ENCODE assay signal across 29 cellular contexts in genomic region chr12:52604859-52605258, GRCh38. TPM values are rescaled to one million over a fixed set of nuclear protein-coding genes. Genes with fewer than 3 reads are reported as not detected.
DNase-seq lines count a peak whose midpoint lies in the region; ATAC-seq and TF ChIP-seq lines count a peak whose summit lies in the region.
"Had no signal": no experiment of that assay in that cellular context is flagged by ENCODE, and none has a peak within 500 bp of the region (broad histone marks: within the 10 kb centered on the region; RNA-seq: fewer than 3 reads in every experiment).

No MANE protein-coding gene starts in this region.

- no peak for TF ChIP-seq POLR2A in esophagus muscularis mucosa (IDR thresholded peaks at IDR 0.05; ENCODE audit: low read depth)

- no peak overlapping the region for H3K4me3 ChIP-seq in CD4-positive, CD25-positive, alpha-beta regulatory T cell (ENCODE audit: low read depth, low read length)
- H3K4me3 ChIP-seq in esophagus muscularis mucosa, result no peak overlapping the region
- H3K4me3 ChIP-seq: adrenal gland; BLaER1 treated with 17β-estradiol and CSF1 and Interleukin-3, amounts not matched to agents 10 nM and 100 nM; breast epithelium; HAP-1; MG63; sigmoid colon; SJCRH30; upper lobe of left lung had no signal

- intact Hi-C loops in activated CD8-positive, alpha-beta T cell treated with anti-CD3 and anti-CD28 coated beads for 36 hours (cut with micrococcal nuclease), result no loop called here
- intact Hi-C loops in esophagus muscularis mucosa (cut with DNase I), result no loop called here

- peaks cover 5% of the 10 kb centered on the region for H3K27me3 ChIP-seq in CD4-positive, CD25-positive, alpha-beta regulatory T cell (ENCODE audit: control insufficient read depth, insufficient read depth, low read length)
- H3K27me3 ChIP-seq in esophagus muscularis mucosa, result peaks cover 0 to 53% (median 9%) of the 10 kb centered on the region in 4 donors
- H3K27me3 ChIP-seq: BLaER1 treated with 17β-estradiol and CSF1 and Interleukin-3, amounts not matched to agents 10 nM and 100 nM had no signal

- POLR2A ChIA-PET in activated CD8-positive, alpha-beta T cell treated with anti-CD3 and anti-CD28 coated beads for 36 hours (lab: Charles Lee), result no interaction called here
- POLR2A ChIA-PET in activated CD8-positive, alpha-beta T cell treated with anti-CD3 and anti-CD28 coated beads, Interleukin-2, amount 10 ng/mL, durations not matched to agents 7 days and 5 days (lab: Charles Lee), result no interaction called here

- peak; percentile 53 for ATAC-seq in activated CD8-positive, alpha-beta T cell treated with anti-CD3 and anti-CD28 coated beads for 36 hours
- no peak for ATAC-seq in activated CD8-positive, alpha-beta T cell treated with anti-CD3 and anti-CD28 coated beads, Interleukin-2, amount 10 ng/mL, durations not matched to agents 7 days and 5 days
- no peak for ATAC-seq in CD4-positive, CD25-positive, alpha-beta regulatory T cell (ENCODE audit: low read depth in 2 of 2)
- no peak for ATAC-seq in HG03196 (IDR thresholded peaks at IDR 0.05; ENCODE audit: unreplicated experiment)
- ATAC-seq in stimulated activated effector memory CD8-positive, alpha-beta T cell treated with anti-CD3 and anti-CD28 coated beads, Interleukin-12 subunit alpha, Interleukin-12 subunit beta, amount 100 ng/mL, for 72 hours, result no peak
- ATAC-seq: PC-3 had no signal

- peak; percentile 32 for DNase-seq in activated CD8-positive, alpha-beta T cell treated with anti-CD3 and anti-CD28 coated beads for 36 hours
- DNase-seq in activated CD8-positive, alpha-beta T cell treated with anti-CD3 and anti-CD28 coated beads, Interleukin-2, amount 10 ng/mL, durations not matched to agents 7 days and 5 days, result no peak
- peak in 1 of 3 donors; percentile 6 for DNase-seq in CD4-positive, CD25-positive, alpha-beta regulatory T cell
- DNase-seq in RKO (ENCODE audit: low spot score) (peak; percentile 3), esophagus muscularis mucosa (ENCODE audit: extremely low spot score) (peak; percentile 50), NCI-H1694 (lab: John Stamatoyannopoulos, UW) (no peak)
- DNase-seq in stimulated activated effector memory CD8-positive, alpha-beta T cell treated with anti-CD3 and anti-CD28 coated beads, Interleukin-12 subunit alpha, Interleukin-12 subunit beta, amount 100 ng/mL, for 72 hours (ENCODE audit: low spot score in 2 of 2), result no peak
- DNase-seq: activated B cell treated with CpG ODN at 0.5 μM for 24 hours; adrenal gland; DMS 273 treated with DMSO at 0.1 percent for 48 hours; foreskin melanocyte; hypothalamus; kidney; MG63; NCI-H82; PC-3; sigmoid colon; SJCRH30; stimulated activated naive CD4-positive, alpha-beta T cell treated with Interleukin-2 at 50 U/mL for 16 hours; upper lobe of left lung had no signal

- no peak for TF ChIP-seq EP300 in esophagus muscularis mucosa (IDR thresholded peaks at IDR 0.05)

- H3K4me1 Mint-ChIP-seq in activated CD8-positive, alpha-beta T cell treated with anti-CD3 and anti-CD28 coated beads for 36 hours (ENCODE audit: low read depth), result peaks cover 63% of the 10 kb centered on the region
- peaks cover 40% of the 10 kb centered on the region for H3K4me1 Mint-ChIP-seq in activated CD8-positive, alpha-beta T cell treated with anti-CD3 and anti-CD28 coated beads, Interleukin-2, amount 10 ng/mL, durations not matched to agents 7 days and 5 days (ENCODE audit: low read depth)
- peaks cover 0 to 61% (median 6%) of the 10 kb centered on the region in 4 donors for H3K4me1 Mint-ChIP-seq in CD4-positive, CD25-positive, alpha-beta regulatory T cell
- H3K4me1 Mint-ChIP-seq in stimulated activated effector memory CD8-positive, alpha-beta T cell treated with anti-CD3 and anti-CD28 coated beads, Interleukin-12 subunit alpha, Interleukin-12 subunit beta, amount 100 ng/mL, for 72 hours, result no peaks in the 10 kb centered on the region
- H3K4me1 Mint-ChIP-seq: activated B cell treated with CpG ODN at 0.5 μM for 24 hours had no signal

- no peak overlapping the region for H3K27ac ChIP-seq in CD4-positive, CD25-positive, alpha-beta regulatory T cell (ENCODE audit: insufficient read depth, low read length, poor library complexity, severe bottlenecking)
- H3K27ac ChIP-seq in esophagus muscularis mucosa (replicated peaks in 1 of 4), result no peak overlapping the region
- H3K27ac ChIP-seq: adrenal gland; BLaER1 treated with 17β-estradiol and CSF1 and Interleukin-3, amounts not matched to agents 10 nM and 100 nM; breast epithelium; epithelial cell of prostate; sigmoid colon; SJCRH30; upper lobe of left lung had no signal

- peaks cover 4% of the 10 kb centered on the region for H3K4me1 ChIP-seq in CD4-positive, CD25-positive, alpha-beta regulatory T cell (ENCODE audit: control insufficient read depth, insufficient read depth, low read length, poor library complexity, severe bottlenecking)
- no peaks in the 10 kb centered on the region for H3K4me1 ChIP-seq in esophagus muscularis mucosa
- H3K4me1 ChIP-seq: adrenal gland; BLaER1 treated with 17β-estradiol and CSF1 and Interleukin-3, amounts not matched to agents 10 nM and 100 nM; breast epithelium; HAP-1; sigmoid colon; SJCRH30; upper lobe of left lung had no signal

- no peak overlapping the region for H3K27ac Mint-ChIP-seq in activated CD8-positive, alpha-beta T cell treated with anti-CD3 and anti-CD28 coated beads for 36 hours
- no peak overlapping the region for H3K27ac Mint-ChIP-seq in activated CD8-positive, alpha-beta T cell treated with anti-CD3 and anti-CD28 coated beads, Interleukin-2, amount 10 ng/mL, durations not matched to agents 7 days and 5 days
- H3K27ac Mint-ChIP-seq in CD4-positive, CD25-positive, alpha-beta regulatory T cell, result peak overlapping the region in 1 of 3 donors; percentile 87
- no peak overlapping the region for H3K27ac Mint-ChIP-seq in stimulated activated effector memory CD8-positive, alpha-beta T cell treated with anti-CD3 and anti-CD28 coated beads, Interleukin-12 subunit alpha, Interleukin-12 subunit beta, amount 100 ng/mL, for 72 hours
- H3K27ac Mint-ChIP-seq: activated B cell treated with CpG ODN at 0.5 μM for 24 hours had no signal

- CTCF ChIA-PET in activated CD8-positive, alpha-beta T cell treated with anti-CD3 and anti-CD28 coated beads for 36 hours (lab: Charles Lee), result interaction anchor here (1.4 kb wide), 1 partner anchor 261 kb away, joined by 4 read pairs; no protein-coding TSS in a partner anchor
- CTCF ChIA-PET in activated CD8-positive, alpha-beta T cell treated with anti-CD3 and anti-CD28 coated beads, Interleukin-2, amount 10 ng/mL, durations not matched to agents 7 days and 5 days (lab: Charles Lee), result interaction anchor here (1.0 to 2.6 kb wide), 3 partner anchors 19 to 29 kb away, joined by 3 to 6 read pairs (median 4); no protein-coding TSS in a partner anchor

- TF ChIP-seq CTCF in activated CD8-positive, alpha-beta T cell treated with anti-CD3 and anti-CD28 coated beads for 36 hours (IDR thresholded peaks at IDR 0.05), result no peak
- TF ChIP-seq CTCF in esophagus muscularis mucosa (IDR thresholded peaks at IDR 0.05), result no peak

- no peaks in the 10 kb centered on the region for H3K9me3 Mint-ChIP-seq in activated CD8-positive, alpha-beta T cell treated with anti-CD3 and anti-CD28 coated beads for 36 hours
- no peaks in the 10 kb centered on the region for H3K9me3 Mint-ChIP-seq in activated CD8-positive, alpha-beta T cell treated with anti-CD3 and anti-CD28 coated beads, Interleukin-2, amount 10 ng/mL, durations not matched to agents 7 days and 5 days (ENCODE audit: insufficient read depth)
- H3K9me3 Mint-ChIP-seq in CD4-positive, CD25-positive, alpha-beta regulatory T cell, result no peaks in the 10 kb centered on the region
- no peaks in the 10 kb centered on the region for H3K9me3 Mint-ChIP-seq in stimulated activated effector memory CD8-positive, alpha-beta T cell treated with anti-CD3 and anti-CD28 coated beads, Interleukin-12 subunit alpha, Interleukin-12 subunit beta, amount 100 ng/mL, for 72 hours
- H3K9me3 Mint-ChIP-seq: activated B cell treated with CpG ODN at 0.5 μM for 24 hours had no signal

- no peaks in the 10 kb centered on the region for H3K27me3 Mint-ChIP-seq in activated CD8-positive, alpha-beta T cell treated with anti-CD3 and anti-CD28 coated beads for 36 hours
- peaks cover 9% of the 10 kb centered on the region for H3K27me3 Mint-ChIP-seq in activated CD8-positive, alpha-beta T cell treated with anti-CD3 and anti-CD28 coated beads, Interleukin-2, amount 10 ng/mL, durations not matched to agents 7 days and 5 days (ENCODE audit: low read depth)
- peaks cover 14% of the 10 kb centered on the region for H3K27me3 Mint-ChIP-seq in CD4-positive, CD25-positive, alpha-beta regulatory T cell

- H3K9me3 ChIP-seq in CD4-positive, CD25-positive, alpha-beta regulatory T cell (ENCODE audit: control insufficient read depth in 2 of 2, low read length in 2 of 2), result no peaks in the 10 kb centered on the region
- no peaks in the 10 kb centered on the region for H3K9me3 ChIP-seq in esophagus muscularis mucosa
- H3K9me3 ChIP-seq: adrenal gland, breast epithelium, HAP-1, MG63, sigmoid colon, SJCRH30, upper lobe of left lung had no signal

- no peak overlapping the region for H3K4me3 Mint-ChIP-seq in activated CD8-positive, alpha-beta T cell treated with anti-CD3 and anti-CD28 coated beads for 36 hours
- no peak overlapping the region for H3K4me3 Mint-ChIP-seq in activated CD8-positive, alpha-beta T cell treated with anti-CD3 and anti-CD28 coated beads, Interleukin-2, amount 10 ng/mL, durations not matched to agents 7 days and 5 days
- H3K4me3 Mint-ChIP-seq in CD4-positive, CD25-positive, alpha-beta regulatory T cell, result peak overlapping the region in 3 of 4 donors; percentile 6 to 88 (median 18)
- H3K4me3 Mint-ChIP-seq in stimulated activated effector memory CD8-positive, alpha-beta T cell treated with anti-CD3 and anti-CD28 coated beads, Interleukin-12 subunit alpha, Interleukin-12 subunit beta, amount 100 ng/mL, for 72 hours, result no peak overlapping the region
- H3K4me3 Mint-ChIP-seq: activated B cell treated with CpG ODN at 0.5 μM for 24 hours had no signal

- H3K36me3 ChIP-seq in CD4-positive, CD25-positive, alpha-beta regulatory T cell (ENCODE audit: control insufficient read depth, insufficient read depth, low read length), result no peaks in the 10 kb centered on the region
- H3K36me3 ChIP-seq in esophagus muscularis mucosa, result no peaks in the 10 kb centered on the region
- H3K36me3 ChIP-seq: adrenal gland; BLaER1 treated with 17β-estradiol and CSF1 and Interleukin-3, amounts not matched to agents 10 nM and 100 nM; breast epithelium; HAP-1; MG63; sigmoid colon; SJCRH30; upper lobe of left lung had no signal

- no peaks in the 10 kb centered on the region for H3K36me3 Mint-ChIP-seq in activated CD8-positive, alpha-beta T cell treated with anti-CD3 and anti-CD28 coated beads for 36 hours (ENCODE audit: low read depth)
- H3K36me3 Mint-ChIP-seq in activated CD8-positive, alpha-beta T cell treated with anti-CD3 and anti-CD28 coated beads, Interleukin-2, amount 10 ng/mL, durations not matched to agents 7 days and 5 days (ENCODE audit: low read depth), result no peaks in the 10 kb centered on the region
- no peaks in the 10 kb centered on the region for H3K36me3 Mint-ChIP-seq in CD4-positive, CD25-positive, alpha-beta regulatory T cell
- H3K36me3 Mint-ChIP-seq in stimulated activated effector memory CD8-positive, alpha-beta T cell treated with anti-CD3 and anti-CD28 coated beads, Interleukin-12 subunit alpha, Interleukin-12 subunit beta, amount 100 ng/mL, for 72 hours, result no peaks in the 10 kb centered on the region

RNA-seq across cellular contexts. Expression of gene KRT72, which starts 3.6 kb away (rescaled TPM):
- total RNA-seq in activated CD8-positive, alpha-beta T cell treated with anti-CD3 and anti-CD28 coated beads for 36 hours, result under 1 TPM; 0.16 to 0.32 TPM
- under 1 TPM; 0.40 to 0.44 TPM for total RNA-seq in activated CD8-positive, alpha-beta T cell treated with anti-CD3 and anti-CD28 coated beads, Interleukin-2, amount 10 ng/mL, durations not matched to agents 7 days and 5 days
- 1.3 TPM for total RNA-seq in CD4-positive, CD25-positive, alpha-beta regulatory T cell
- polyA plus RNA-seq in CD4-positive, CD25-positive, alpha-beta regulatory T cell, result under 1 TPM in 1 of 4 donors, not detected in 3; 0.13 TPM
- not detected for total RNA-seq in esophagus muscularis mucosa
- total RNA-seq: activated B cell treated with CpG ODN at 0.5 μM for 24 hours, breast epithelium, dermis microvascular lymphatic vessel endothelial cell, kidney, lung microvascular endothelial cell, osteoblast, PC-3, sigmoid colon, SJCRH30 had no signal

RNA-seq across cellular contexts. Expression of gene KRT73, which starts 13.5 kb away (rescaled TPM):
- under 1 TPM in 1 of 2 experiments, not detected in 1; 0.20 TPM for total RNA-seq in activated CD8-positive, alpha-beta T cell treated with anti-CD3 and anti-CD28 coated beads for 36 hours
- total RNA-seq in activated CD8-positive, alpha-beta T cell treated with anti-CD3 and anti-CD28 coated beads, Interleukin-2, amount 10 ng/mL, durations not matched to agents 7 days and 5 days, result under 1 TPM; 0.45 to 0.91 TPM
- total RNA-seq in CD4-positive, CD25-positive, alpha-beta regulatory T cell, result 1.0 TPM
- 1 to 10 TPM in 2 of 4 donors, not detected in 2; 1.1 to 1.4 TPM for polyA plus RNA-seq in CD4-positive, CD25-positive, alpha-beta regulatory T cell
- not detected for total RNA-seq in esophagus muscularis mucosa
- total RNA-seq: activated B cell treated with CpG ODN at 0.5 μM for 24 hours, breast epithelium, dermis microvascular lymphatic vessel endothelial cell, kidney, lung microvascular endothelial cell, osteoblast, PC-3, sigmoid colon, SJCRH30 had no signal

RNA-seq across cellular contexts. Expression of gene KRT74, which starts 31.2 kb away (rescaled TPM):
- total RNA-seq in activated CD8-positive, alpha-beta T cell treated with anti-CD3 and anti-CD28 coated beads for 36 hours, result not detected
- not detected for total RNA-seq in activated CD8-positive, alpha-beta T cell treated with anti-CD3 and anti-CD28 coated beads, Interleukin-2, amount 10 ng/mL, durations not matched to agents 7 days and 5 days
- not detected for total RNA-seq in CD4-positive, CD25-positive, alpha-beta regulatory T cell
- polyA plus RNA-seq in CD4-positive, CD25-positive, alpha-beta regulatory T cell, result not detected
- total RNA-seq in esophagus muscularis mucosa, result not detected
- total RNA-seq: activated B cell treated with CpG ODN at 0.5 μM for 24 hours; adrenal gland; breast epithelium; dermis microvascular lymphatic vessel endothelial cell; kidney; lung microvascular endothelial cell; osteoblast; PC-3; sigmoid colon; SJCRH30; T-helper 2 cell treated with Interferon-gamma antibody and Interleukin-4, amounts not matched to agents 100 ng/mL and 5 ng/mL, for 36 hours; upper lobe of left lung had no signal
- polyA plus RNA-seq: adrenal gland, sigmoid colon had no signal

RNA-seq across cellular contexts. Expression of gene KRT2, which starts 47.2 kb away (rescaled TPM):
- not detected for total RNA-seq in activated CD8-positive, alpha-beta T cell treated with anti-CD3 and anti-CD28 coated beads for 36 hours
- total RNA-seq in activated CD8-positive, alpha-beta T cell treated with anti-CD3 and anti-CD28 coated beads, Interleukin-2, amount 10 ng/mL, durations not matched to agents 7 days and 5 days, result under 1 TPM in 1 of 2 experiments, not detected in 1; 0.10 TPM
- total RNA-seq in CD4-positive, CD25-positive, alpha-beta regulatory T cell, result 0.42 TPM
- under 1 TPM in 3 of 4 donors, not detected in 1; 0.23 to 0.80 (median 0.25) TPM for polyA plus RNA-seq in CD4-positive, CD25-positive, alpha-beta regulatory T cell
- total RNA-seq in esophagus muscularis mucosa, result not detected
- total RNA-seq: activated B cell treated with CpG ODN at 0.5 μM for 24 hours, adrenal gland, breast epithelium, dermis microvascular lymphatic vessel endothelial cell, kidney, lung microvascular endothelial cell, osteoblast, PC-3, sigmoid colon, SJCRH30, upper lobe of left lung had no signal

RNA-seq across cellular contexts. Expression of gene KRT71, which starts 51.9 kb away (rescaled TPM):
- not detected for total RNA-seq in activated CD8-positive, alpha-beta T cell treated with anti-CD3 and anti-CD28 coated beads for 36 hours
- not detected for total RNA-seq in activated CD8-positive, alpha-beta T cell treated with anti-CD3 and anti-CD28 coated beads, Interleukin-2, amount 10 ng/mL, durations not matched to agents 7 days and 5 days
- total RNA-seq in CD4-positive, CD25-positive, alpha-beta regulatory T cell, result not detected
- polyA plus RNA-seq in CD4-positive, CD25-positive, alpha-beta regulatory T cell, result not detected
- total RNA-seq in esophagus muscularis mucosa, result not detected
- total RNA-seq: activated B cell treated with CpG ODN at 0.5 μM for 24 hours; adrenal gland; dermis microvascular lymphatic vessel endothelial cell; kidney; lung microvascular endothelial cell; osteoblast; PC-3; sigmoid colon; SJCRH30; T-helper 2 cell treated with Interferon-gamma antibody and Interleukin-4, amounts not matched to agents 100 ng/mL and 5 ng/mL, for 36 hours; upper lobe of left lung had no signal
- polyA plus RNA-seq: adrenal gland, sigmoid colon had no signal

Comparison
In these comparisons a context has a peak if more than half of its experiments do, and no peak if none do; other contexts are left out.
1. DNase-seq: peak in activated CD8-positive, alpha-beta T cell treated with anti-CD3 and anti-CD28 coated beads for 36 hours (single experiment), RKO (single experiment) and esophagus muscularis mucosa (single experiment); none in activated CD8-positive, alpha-beta T cell treated with anti-CD3 and anti-CD28 coated beads, Interleukin-2, amount 10 ng/mL, durations not matched to agents 7 days and 5 days (single experiment), stimulated activated effector memory CD8-positive, alpha-beta T cell treated with anti-CD3 and anti-CD28 coated beads, Interleukin-12 subunit alpha, Interleukin-12 subunit beta, amount 100 ng/mL, for 72 hours (0 of 2) and NCI-H1694 (single experiment).
2. H3K4me3 Mint-ChIP-seq: peak in CD4-positive, CD25-positive, alpha-beta regulatory T cell (3 of 4); none in activated CD8-positive, alpha-beta T cell treated with anti-CD3 and anti-CD28 coated beads for 36 hours (single experiment), activated CD8-positive, alpha-beta T cell treated with anti-CD3 and anti-CD28 coated beads, Interleukin-2, amount 10 ng/mL, durations not matched to agents 7 days and 5 days (single experiment) and stimulated activated effector memory CD8-positive, alpha-beta T cell treated with anti-CD3 and anti-CD28 coated beads, Interleukin-12 subunit alpha, Interleukin-12 subunit beta, amount 100 ng/mL, for 72 hours (single experiment).